ENCODE assay signal across 19 cellular contexts in genomic region chr2:1374281-1374680, GRCh38. TPM values are rescaled to one million over a fixed set of nuclear protein-coding genes. Genes with fewer than 3 reads are reported as not detected.
DNase-seq lines count a peak whose midpoint lies in the region; ATAC-seq and TF ChIP-seq lines count a peak whose summit lies in the region.
"Had no signal": no experiment of that assay in that cellular context is flagged by ENCODE, and none has a peak within 500 bp of the region (broad histone marks: within the 10 kb centered on the region; RNA-seq: fewer than 3 reads in every experiment).

No MANE protein-coding gene starts in this region.

- DNase-seq in left ventricle myocardium inferior = no peak
- DNase-seq in Right ventricle myocardium superior = no peak
- DNase-seq in esophagus squamous epithelium (lab: John Stamatoyannopoulos, UW) = no peak
- no peak for DNase-seq in right cardiac atrium
- no peak for DNase-seq in CD8-positive, alpha-beta memory T cell
- DNase-seq in activated gamma-delta T cell (lab: John Stamatoyannopoulos, UW) = no peak
- DNase-seq: ACHN; BE2C; CD4-positive, alpha-beta T cell; DMS153; DMS79; GDM1; HFFc6; IMR-90 had no signal

- peak overlapping the region in 1 of 5 donors; percentile 21 for H3K9ac ChIP-seq in subcutaneous abdominal adipose tissue (ENCODE audit: low read length in 5 of 5)

- H3K27me3 ChIP-seq in left ventricle myocardium inferior (ENCODE audit: low read depth) = peaks cover 22% of the 10 kb centered on the region
- no peaks in the 10 kb centered on the region for H3K27me3 ChIP-seq in esophagus squamous epithelium
- no peaks in the 10 kb centered on the region for H3K27me3 ChIP-seq in right cardiac atrium (ENCODE audit: control insufficient read depth, insufficient read depth)
- H3K27me3 ChIP-seq in subcutaneous abdominal adipose tissue (ENCODE audit: control insufficient read depth in 5 of 5, insufficient read depth in 4 of 5, low read length in 5 of 5) = peaks cover 0 to 17% (median 6%) of the 10 kb centered on the region in 5 donors
- no peaks in the 10 kb centered on the region for H3K27me3 ChIP-seq in CD8-positive, alpha-beta memory T cell (ENCODE audit: insufficient read depth, low read length, poor library complexity, severe bottlenecking)
- H3K27me3 ChIP-seq: BE2C had no signal

- no peak overlapping the region for H3K27ac Mint-ChIP-seq in CD8-positive, alpha-beta memory T cell
- H3K27ac Mint-ChIP-seq: CD4-positive, alpha-beta T cell; GM23338; HFFc6 had no signal

- 46 to 74% methylated on average over 10 to 11 of the region's 11 CpGs for WGBS in esophagus squamous epithelium, 2 donors
- 76% methylated on average over 11 of the region's 11 CpGs for WGBS in right cardiac atrium

- H3K4me3 ChIP-seq in left ventricle myocardium inferior (peak overlapping the region; percentile 60), esophagus squamous epithelium (peak overlapping the region in 3 of 4 donors; percentile 16 to 40 (median 30)), right cardiac atrium (ENCODE audit: low read length) (peak overlapping the region; percentile 15), subcutaneous abdominal adipose tissue (ENCODE audit: low read depth in 1 of 5, low read length in 5 of 5) (peak overlapping the region in 4 of 5 donors; percentile 49 to 66 (median 54))
- H3K4me3 ChIP-seq in CD8-positive, alpha-beta memory T cell (ENCODE audit: low read length) = no peak overlapping the region
- H3K4me3 ChIP-seq: GM23338 had no signal

- H3K27me3 Mint-ChIP-seq in CD8-positive, alpha-beta memory T cell = peaks cover 0 to 9% of the 10 kb centered on the region in 2 donors
- H3K27me3 Mint-ChIP-seq: CD4-positive, alpha-beta T cell had no signal

- H3K36me3 ChIP-seq in left ventricle myocardium inferior (no peaks in the 10 kb centered on the region), esophagus squamous epithelium (no peaks in the 10 kb centered on the region), subcutaneous abdominal adipose tissue (ENCODE audit: control insufficient read depth in 5 of 5, insufficient read depth in 5 of 5, low read length in 5 of 5) (no peaks in the 10 kb centered on the region)
- no peaks in the 10 kb centered on the region for H3K36me3 ChIP-seq in CD8-positive, alpha-beta memory T cell (ENCODE audit: insufficient read depth, low read length)
- H3K36me3 ChIP-seq: BE2C had no signal

- peaks cover 0 to 1% (median 0%) of the 10 kb centered on the region in 5 donors for H3K9me3 Mint-ChIP-seq in CD8-positive, alpha-beta memory T cell
- H3K9me3 Mint-ChIP-seq: CD4-positive, alpha-beta T cell; GM23338 had no signal

- POLR2A ChIA-PET in CD8-positive, alpha-beta memory T cell (lab: Charles Lee) = no interaction called here

- no peak overlapping the region for H3K4me3 Mint-ChIP-seq in CD8-positive, alpha-beta memory T cell
- H3K4me3 Mint-ChIP-seq: CD4-positive, alpha-beta T cell; GM23338; HFFc6 had no signal

- ATAC-seq in Right ventricle myocardium superior (ENCODE audit: poor library complexity) (no peak), right cardiac atrium (no peak)
- ATAC-seq: GM23338, HCT116 had no signal

- no peaks in the 10 kb centered on the region for H3K36me3 Mint-ChIP-seq in CD8-positive, alpha-beta memory T cell

- intact Hi-C loops in left ventricle myocardium inferior (cut with micrococcal nuclease) = no loop called here
- intact Hi-C loops in Right ventricle myocardium superior (cut with DNase I) = no loop called here
- intact Hi-C loops in esophagus squamous epithelium (cut with DNase I) = no loop called here
- intact Hi-C loops in right cardiac atrium (cut with DNase I) = no loop called here

- TF ChIP-seq CTCF in left ventricle myocardium inferior (IDR thresholded peaks at IDR 0.05; ENCODE audit: borderline replicate concordance) = no peak
- no peak for TF ChIP-seq CTCF in esophagus squamous epithelium (IDR thresholded peaks at IDR 0.05)

- CTCF ChIA-PET in CD8-positive, alpha-beta memory T cell (lab: Charles Lee) = no interaction called here

- no peaks in the 10 kb centered on the region for H3K4me1 ChIP-seq in left ventricle myocardium inferior
- H3K4me1 ChIP-seq in esophagus squamous epithelium = peaks cover 0 to 8% (median 0%) of the 10 kb centered on the region in 3 donors
- no peaks in the 10 kb centered on the region for H3K4me1 ChIP-seq in right cardiac atrium (ENCODE audit: control insufficient read depth, insufficient read depth, low read length)
- H3K4me1 ChIP-seq in subcutaneous abdominal adipose tissue (ENCODE audit: control insufficient read depth in 5 of 5, insufficient read depth in 5 of 5, low read length in 5 of 5) = peaks cover 0 to 7% (median 0%) of the 10 kb centered on the region in 5 donors
- H3K4me1 ChIP-seq in CD8-positive, alpha-beta memory T cell (ENCODE audit: insufficient read depth, low read length) = no peaks in the 10 kb centered on the region
- H3K4me1 ChIP-seq: BE2C had no signal

- no peak for TF ChIP-seq POLR2A in esophagus squamous epithelium (IDR thresholded peaks at IDR 0.05)

- H3K27ac ChIP-seq in left ventricle myocardium inferior (replicated peaks) (peak overlapping the region; percentile 79), esophagus squamous epithelium (peak overlapping the region in 2 of 4 donors; percentile 25 to 42), right cardiac atrium (ENCODE audit: low read length) (no peak overlapping the region), subcutaneous abdominal adipose tissue (ENCODE audit: low read depth, low read length) (peak overlapping the region; percentile 13)
- no peak overlapping the region for H3K27ac ChIP-seq in CD8-positive, alpha-beta memory T cell (ENCODE audit: low read depth, low read length)
- H3K27ac ChIP-seq: C4-2B had no signal

- H3K9me3 ChIP-seq in left ventricle myocardium inferior (replicated peaks) (no peaks in the 10 kb centered on the region), esophagus squamous epithelium (no peaks in the 10 kb centered on the region), right cardiac atrium (ENCODE audit: control insufficient read depth, low read length) (no peaks in the 10 kb centered on the region), subcutaneous abdominal adipose tissue (ENCODE audit: control insufficient read depth in 5 of 5, low read length in 5 of 5) (no peaks in the 10 kb centered on the region)
- H3K9me3 ChIP-seq in CD8-positive, alpha-beta memory T cell (ENCODE audit: low read length) = no peaks in the 10 kb centered on the region
- H3K9me3 ChIP-seq: BE2C had no signal

- H3K4me1 Mint-ChIP-seq in CD8-positive, alpha-beta memory T cell = no peaks in the 10 kb centered on the region
- H3K4me1 Mint-ChIP-seq: GM23338 had no signal

RNA-seq across cellular contexts. Expression of gene TPO, which starts 39.0 kb away (rescaled TPM):
- total RNA-seq in left ventricle myocardium inferior (7.1 TPM), Right ventricle myocardium superior (7.0 TPM), esophagus squamous epithelium (1 to 10 TPM in 3 of 4 donors, under 1 TPM in 1; 0.31 to 4.6 (median 2.7) TPM), right cardiac atrium (1 to 10 TPM in 3 of 4 donors, not detected in 1; 1.3 to 2.0 (median 1.3) TPM)
- 1.4 TPM for polyA plus RNA-seq in right cardiac atrium
- total RNA-seq in CD8-positive, alpha-beta memory T cell = not detected
- 1.8 TPM for polyA plus RNA-seq in CD8-positive, alpha-beta memory T cell
- total RNA-seq: Daoy, GM23338, HFFc6, IMR-90 had no signal
- polyA plus RNA-seq: IMR-90 had no signal

Comparison
In these comparisons a context has a peak if more than half of its experiments do, and no peak if none do; other contexts are left out.
1. H3K27ac ChIP-seq: peak in left ventricle myocardium inferior (single experiment) and subcutaneous abdominal adipose tissue (single experiment); none in right cardiac atrium (single experiment) and CD8-positive, alpha-beta memory T cell (single experiment).